ENCODE assay signal across 9 cellular contexts in genomic region chr17:45225964-45226530, GRCh38. TPM values are rescaled to one million over a fixed set of nuclear protein-coding genes. Genes with fewer than 3 reads are reported as not detected.
DNase-seq lines count a peak whose midpoint lies in the region; ATAC-seq and TF ChIP-seq lines count a peak whose summit lies in the region.
"Had no signal": no experiment of that assay in that cellular context is flagged by ENCODE, and none has a peak within 500 bp of the region (broad histone marks: within the 10 kb centered on the region; RNA-seq: fewer than 3 reads in every experiment).

No MANE protein-coding gene starts in this region.

- no peak overlapping the region for H2AFZ ChIP-seq in OCI-LY3 (ENCODE audit: low read depth, low read length)

- H3K27ac Mint-ChIP-seq in activated T-helper 1 cell treated with anti-CD3 and anti-CD28 coated beads, Interleukin-12 subunit alpha, Interleukin-12 subunit beta, Interleukin-2, Interleukin-4 antibody, amounts not matched to agents 30 ng/mL and 10 ng/mL and 1 ng/mL, durations not matched to agents 14 hours and 24 hours and 36 hours: peak overlapping the region; percentile 97

- peaks cover 73% of the 10 kb centered on the region for H3K4me1 Mint-ChIP-seq in activated T-helper 1 cell treated with anti-CD3 and anti-CD28 coated beads, Interleukin-12 subunit alpha, Interleukin-12 subunit beta, Interleukin-2, Interleukin-4 antibody, amounts not matched to agents 30 ng/mL and 10 ng/mL and 1 ng/mL, durations not matched to agents 14 hours and 24 hours and 36 hours (ENCODE audit: low read depth)

- H4K20me1 ChIP-seq in OCI-LY3 (ENCODE audit: insufficient read depth, low read length): no peaks in the 10 kb centered on the region

- ATAC-seq in HG02610 (IDR thresholded peaks at IDR 0.05; ENCODE audit: unreplicated experiment) (peak; percentile 44), left ventricle myocardium superior (peak; percentile 11)

- H3K79me2 ChIP-seq in OCI-LY3 (ENCODE audit: low read length): peaks cover 93% of the 10 kb centered on the region

- intact Hi-C loops in activated T-helper 1 cell treated with anti-CD3 and anti-CD28 coated beads, Interleukin-12 subunit alpha, Interleukin-12 subunit beta, Interleukin-2, Interleukin-4 antibody, amounts not matched to agents 30 ng/mL and 10 ng/mL and 1 ng/mL, durations not matched to agents 14 hours and 24 hours and 36 hours (cut with micrococcal nuclease): loop anchor here (1.0 to 10.0 kb wide), 6 partner anchors 21 to 966 kb away; partner anchors contain the start of genes EFTUD2, HEXIM2 and KANSL1
- intact Hi-C loops in left ventricle myocardium superior (cut with micrococcal nuclease): no loop called here

- peak overlapping the region; percentile 99 for H3K4me3 Mint-ChIP-seq in activated T-helper 1 cell treated with anti-CD3 and anti-CD28 coated beads, Interleukin-12 subunit alpha, Interleukin-12 subunit beta, Interleukin-2, Interleukin-4 antibody, amounts not matched to agents 30 ng/mL and 10 ng/mL and 1 ng/mL, durations not matched to agents 14 hours and 24 hours and 36 hours

- H3K36me3 ChIP-seq in OCI-LY3 (replicated peaks; ENCODE audit: low read depth, low read length): no peaks in the 10 kb centered on the region

- H3K9ac ChIP-seq in OCI-LY3 (ENCODE audit: low read length): peak overlapping the region; percentile 100

- no peaks in the 10 kb centered on the region for H3K27me3 Mint-ChIP-seq in activated T-helper 1 cell treated with anti-CD3 and anti-CD28 coated beads, Interleukin-12 subunit alpha, Interleukin-12 subunit beta, Interleukin-2, Interleukin-4 antibody, amounts not matched to agents 30 ng/mL and 10 ng/mL and 1 ng/mL, durations not matched to agents 14 hours and 24 hours and 36 hours (ENCODE audit: insufficient read depth)

- H3K4me2 ChIP-seq in OCI-LY3 (ENCODE audit: low read length): peak overlapping the region; percentile 99

- H3K36me3 Mint-ChIP-seq in activated T-helper 1 cell treated with anti-CD3 and anti-CD28 coated beads, Interleukin-12 subunit alpha, Interleukin-12 subunit beta, Interleukin-2, Interleukin-4 antibody, amounts not matched to agents 30 ng/mL and 10 ng/mL and 1 ng/mL, durations not matched to agents 14 hours and 24 hours and 36 hours (ENCODE audit: low read depth): peaks cover 17% of the 10 kb centered on the region

- H3K4me3 ChIP-seq in OCI-LY3 (ENCODE audit: low read length): peak overlapping the region; percentile 100

- peak; percentile 99 for DNase-seq in GDM1 (lab: John Stamatoyannopoulos, UW)
- peak; percentile 91 for DNase-seq in activated T-helper 1 cell treated with anti-CD3 and anti-CD28 coated beads, Interleukin-12 subunit alpha, Interleukin-12 subunit beta, Interleukin-2, Interleukin-4 antibody, amounts not matched to agents 30 ng/mL and 10 ng/mL and 1 ng/mL, durations not matched to agents 14 hours and 24 hours and 36 hours (ENCODE audit: low spot score)
- peak; percentile 77 for DNase-seq in left ventricle myocardium superior
- DNase-seq in stimulated activated CD4-positive, alpha-beta T cell treated with anti-CD3 and anti-CD28 coated beads, Interleukin-4, amount 100 ng/mL, for 1 hour: peak; percentile 94
- DNase-seq in mesenteric fat pad (ENCODE audit: low spot score): no peak
- DNase-seq in NCI-H2029 treated with DMSO at 0.1 percent for 48 hours (lab: John Stamatoyannopoulos, UW): no peak

- H3K27ac ChIP-seq in OCI-LY3 (ENCODE audit: low read length): peak overlapping the region; percentile 99

- H3K27me3 ChIP-seq in OCI-LY3 (ENCODE audit: low read depth, low read length): no peaks in the 10 kb centered on the region

- peaks cover 77% of the 10 kb centered on the region for H3K4me1 ChIP-seq in OCI-LY3 (ENCODE audit: low read length)

- H3K9me3 Mint-ChIP-seq in activated T-helper 1 cell treated with anti-CD3 and anti-CD28 coated beads, Interleukin-12 subunit alpha, Interleukin-12 subunit beta, Interleukin-2, Interleukin-4 antibody, amounts not matched to agents 30 ng/mL and 10 ng/mL and 1 ng/mL, durations not matched to agents 14 hours and 24 hours and 36 hours: no peaks in the 10 kb centered on the region

- no peaks in the 10 kb centered on the region for H3K9me3 ChIP-seq in OCI-LY3 (ENCODE audit: insufficient read depth, low read length)

- TF ChIP-seq CTCF in OCI-LY3 (IDR thresholded peaks at IDR 0.05; ENCODE audit: low read depth, low read length): no peak

RNA-seq across cellular contexts. Expression of gene FMNL1, which starts 4.4 kb away (rescaled TPM):
- 363 and 374 TPM in 2 replicates for total RNA-seq in activated T-helper 1 cell treated with anti-CD3 and anti-CD28 coated beads, Interleukin-12 subunit alpha, Interleukin-12 subunit beta, Interleukin-2, Interleukin-4 antibody, amounts not matched to agents 30 ng/mL and 10 ng/mL and 1 ng/mL, durations not matched to agents 14 hours and 24 hours and 36 hours
- total RNA-seq in left ventricle myocardium superior (14.0 TPM), mesenteric fat pad (51.2 TPM)

RNA-seq across cellular contexts. Expression of gene SPATA32, which starts 35.8 kb away (rescaled TPM):
- total RNA-seq in activated T-helper 1 cell treated with anti-CD3 and anti-CD28 coated beads, Interleukin-12 subunit alpha, Interleukin-12 subunit beta, Interleukin-2, Interleukin-4 antibody, amounts not matched to agents 30 ng/mL and 10 ng/mL and 1 ng/mL, durations not matched to agents 14 hours and 24 hours and 36 hours: 0.44 and 0.56 TPM in 2 replicates
- total RNA-seq in left ventricle myocardium superior (not detected), mesenteric fat pad (not detected)
- total RNA-seq: pulmonary artery endothelial cell had no signal

Comparison
In these comparisons a context has a peak if more than half of its experiments do, and no peak if none do; other contexts are left out.
1. DNase-seq: peak in GDM1 (single experiment), activated T-helper 1 cell treated with anti-CD3 and anti-CD28 coated beads, Interleukin-12 subunit alpha, Interleukin-12 subunit beta, Interleukin-2, Interleukin-4 antibody, amounts not matched to agents 30 ng/mL and 10 ng/mL and 1 ng/mL, durations not matched to agents 14 hours and 24 hours and 36 hours (single experiment), left ventricle myocardium superior (single experiment) and stimulated activated CD4-positive, alpha-beta T cell treated with anti-CD3 and anti-CD28 coated beads, Interleukin-4, amount 100 ng/mL, for 1 hour (single experiment); none in mesenteric fat pad (single experiment) and NCI-H2029 treated with DMSO at 0.1 percent for 48 hours (single experiment).